Comparison of ENCODE assay signal across 19 cellular contexts in genomic region chr18:25099838-25100393, GRCh38.
DNase-seq lines count a peak whose midpoint lies in the region; TF ChIP-seq lines count a peak whose summit lies in the region.
"Had no signal": no experiment of that assay in that cellular context is flagged by ENCODE, and none has a peak within 500 bp of the region (broad histone marks: within the 10 kb centered on the region; RNA-seq: fewer than 3 reads in every experiment).

No MANE protein-coding gene starts in this region.

- H3F3A ChIP-seq in GM23248 (ENCODE audit: insufficient read depth), result no peaks in the 10 kb centered on the region

- H3K9ac ChIP-seq in GM23248, result no peak overlapping the region

- H3K4me1 ChIP-seq in GM23248 (ENCODE audit: insufficient read depth), result peaks cover 18% of the 10 kb centered on the region
- H3K4me1 ChIP-seq: BE2C, breast epithelium had no signal

- no peaks in the 10 kb centered on the region for H3K36me3 ChIP-seq in GM23248 (ENCODE audit: low read depth)
- H3K36me3 ChIP-seq: BE2C, breast epithelium, vagina had no signal

- H3K4me3 ChIP-seq in GM23248 (no peak overlapping the region), fibroblast of villous mesenchyme (ENCODE audit: low read depth, low read length) (no peak overlapping the region)
- H3K4me3 ChIP-seq: breast epithelium, GM12878, vagina had no signal

- no peaks in the 10 kb centered on the region for H3K9me2 ChIP-seq in GM23248 (ENCODE audit: insufficient read depth)

- in situ Hi-C loops in GM23248 (cut with MboI), result no loop called here

- TF ChIP-seq CTCF in VCaP (conservative IDR thresholded peaks at IDR 0.05), result no peak
- TF ChIP-seq CTCF in fibroblast of villous mesenchyme (IDR thresholded peaks at IDR 0.05; ENCODE audit: insufficient read depth, low read depth, low read length), result no peak

- no peaks in the 10 kb centered on the region for H3K9me3 ChIP-seq in GM23248 (ENCODE audit: low read depth)
- H3K9me3 ChIP-seq: BE2C, breast epithelium, vagina had no signal

- no peak overlapping the region for H3K27ac ChIP-seq in GM23248
- H3K27ac ChIP-seq in VCaP, result peak overlapping the region; percentile 18
- H3K27ac ChIP-seq: breast epithelium, vagina had no signal

- no peaks in the 10 kb centered on the region for H3K79me2 ChIP-seq in GM23248 (ENCODE audit: insufficient read depth)

- no peaks in the 10 kb centered on the region for H4K20me1 ChIP-seq in GM23248 (ENCODE audit: insufficient read depth)

- H2AFZ ChIP-seq in GM23248, result no peak overlapping the region

- no peaks in the 10 kb centered on the region for H3K27me3 ChIP-seq in GM23248 (replicated peaks; ENCODE audit: insufficient read depth)
- H3K27me3 ChIP-seq: BE2C, breast epithelium, vagina had no signal

- WGBS in GM23248 (ENCODE audit: low coverage in 1 of 2, low lambda C conversion rate in 2 of 2, missing lambda C conversion rate in 2 of 2), 2 experiments, result 51 to 53% methylated on average over 4 of the region's 4 CpGs

- H3K4me2 ChIP-seq in GM23248 (ENCODE audit: unreplicated experiment), result no peak overlapping the region

- DNase-seq in AG08395 (ENCODE audit: low spot score) (peak; percentile 14), GM23248 (peak; percentile 33), fibroblast of villous mesenchyme (ENCODE audit: low read depth) (peak; percentile 53), SIG-M5 (lab: John Stamatoyannopoulos, UW) (no peak), NCI-H774 (lab: John Stamatoyannopoulos, UW) (no peak), NCI-H1436 (lab: John Stamatoyannopoulos, UW) (no peak)
- DNase-seq in stimulated activated CD4-positive, alpha-beta T cell treated with anti-CD3 and anti-CD28 coated beads, Interleukin-4, amount 100 ng/mL, for 4 hours, result no peak
- DNase-seq: activated CD4-positive, alpha-beta T cell treated with anti-CD3 and anti-CD28 coated beads for 36 hours; BE2C; effector memory CD8-positive, alpha-beta T cell; H9; NCI-H1436 treated with DMSO at 0.1 percent for 48 hours; NCI-H526; stimulated activated CD4-positive, alpha-beta T cell treated with anti-CD3 and anti-CD28 coated beads, Interleukin-12 subunit alpha, Interleukin-12 subunit beta, amount 100 ng/mL, for 4 hours; T-helper 17 cell had no signal

Comparison
In these comparisons a context has a peak if more than half of its experiments do, and no peak if none do; other contexts are left out.
1. DNase-seq: peak in AG08395 (single experiment), GM23248 (single experiment) and fibroblast of villous mesenchyme (single experiment); none in SIG-M5 (single experiment), stimulated activated CD4-positive, alpha-beta T cell treated with anti-CD3 and anti-CD28 coated beads, Interleukin-4, amount 100 ng/mL, for 4 hours (0 of 2), NCI-H774 (single experiment) and NCI-H1436 (single experiment).